10 cellular contexts compared by ENCODE assay signal in the genomic region with DNA sequence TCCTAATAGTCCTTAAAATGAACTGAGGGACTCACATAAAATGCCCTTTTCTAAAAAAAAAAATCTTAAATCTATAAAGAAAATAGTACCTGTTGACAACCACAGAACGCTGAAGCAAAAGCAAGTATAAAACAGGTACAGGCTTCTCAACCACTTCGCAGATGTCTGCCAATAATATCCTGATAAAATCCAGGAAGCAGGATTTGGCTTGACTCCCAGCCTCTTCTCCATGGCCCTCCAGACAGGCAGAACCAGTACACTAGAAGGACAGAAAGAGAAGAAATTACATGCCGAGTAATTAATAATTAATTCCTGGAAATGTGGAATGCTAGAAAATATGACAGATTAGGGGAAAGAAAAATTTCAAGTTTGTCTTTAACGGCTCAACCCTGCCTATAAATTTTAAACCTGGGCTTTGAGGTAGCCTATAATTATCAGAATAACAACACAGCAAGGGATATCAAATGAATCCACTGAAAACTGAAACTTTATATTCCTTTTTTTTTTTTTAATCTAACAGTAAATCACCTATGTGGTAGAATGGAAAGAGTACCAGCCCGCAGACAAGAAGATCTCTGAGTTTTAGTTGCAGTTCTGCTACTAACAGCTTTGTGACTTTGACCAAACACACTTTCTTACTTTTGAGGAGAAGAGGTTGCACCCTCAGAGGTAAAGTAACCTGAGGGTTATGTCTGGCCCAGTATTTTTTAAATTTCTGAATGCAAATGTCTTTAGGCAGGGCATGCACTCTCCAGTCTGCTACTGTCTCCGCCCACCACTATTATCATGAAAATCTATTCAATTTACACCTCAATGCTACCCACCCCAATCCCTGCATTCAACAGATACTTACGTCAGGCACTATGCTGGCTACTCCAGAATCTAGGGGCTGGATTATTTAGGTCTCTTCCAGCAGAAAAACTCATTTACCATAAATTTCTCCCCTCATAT. TPM values are rescaled to one million over a fixed set of nuclear protein-coding genes. Genes with fewer than 3 reads are reported as not detected.
DNase-seq lines count a peak whose midpoint lies in the region; ATAC-seq and TF ChIP-seq lines count a peak whose summit lies in the region.
"Had no signal": no experiment of that assay in that cellular context is flagged by ENCODE, and none has a peak within 500 bp of the region (broad histone marks: within the 10 kb centered on the region; RNA-seq: fewer than 3 reads in every experiment).

No MANE protein-coding gene starts in this region.

- no peaks in the 10 kb centered on the region for H3K36me3 ChIP-seq in BE2C
- H3K36me3 ChIP-seq in adrenal gland (replicated peaks in 1 of 2), result peaks cover 0 to 29% of the 10 kb centered on the region in 2 donors
- peaks cover 0 to 43% of the 10 kb centered on the region in 2 donors for H3K36me3 ChIP-seq in left lung
- H3K36me3 ChIP-seq in testis (ENCODE audit: low read depth, missing control alignments), result no peaks in the 10 kb centered on the region

- H3K27ac Mint-ChIP-seq in HFFc6, result peak overlapping the region; percentile 67

- DNase-seq in BE2C, result peak; percentile 48
- DNase-seq in HFFc6, result no peak
- DNase-seq in adrenal gland, result peak in 5 of 7 donors; percentile 33 to 81 (median 62)
- DNase-seq in left lung, result no peak
- no peak for DNase-seq in putamen (ENCODE audit: low spot score)
- no peak for DNase-seq in testis
- DNase-seq: activated CD4-positive, alpha-beta T cell treated with anti-CD3 and anti-CD28 coated beads for 36 hours; CD8-positive, alpha-beta memory T cell had no signal

- peaks cover 17% of the 10 kb centered on the region for H3K36me3 Mint-ChIP-seq in HFFc6 (ENCODE audit: low read depth)

- peaks cover 4% of the 10 kb centered on the region for H3K27me3 Mint-ChIP-seq in HFFc6 (ENCODE audit: insufficient read depth)
- H3K27me3 Mint-ChIP-seq: activated CD4-positive, alpha-beta T cell treated with anti-CD3 and anti-CD28 coated beads for 36 hours; CD8-positive, alpha-beta memory T cell had no signal

- peak overlapping the region in 3 of 5 donors; percentile 3 to 43 (median 3) for H3K27ac ChIP-seq in adrenal gland
- H3K27ac ChIP-seq in left lung, result peak overlapping the region; percentile 37 to 99
- H3K27ac ChIP-seq in testis, result no peak overlapping the region

- intact Hi-C loops in adrenal gland (cut with DNase I), result loop anchor here in 1 of 2 donors (5.0 kb wide), 1 partner anchor 102 kb away; no protein-coding TSS in a partner anchor
- intact Hi-C loops in left lung (cut with DNase I), result no loop called here
- intact Hi-C loops in testis (cut with DNase I; ENCODE audit: low total_unique reads), result no loop called here

- 38 to 40% (median 39%) methylated on average over 7 of the region's 7 CpGs for WGBS in adrenal gland, 4 donors
- WGBS in testis, 2 donors, result 49 to 50% methylated on average over 7 of the region's 7 CpGs

- peaks cover 38% of the 10 kb centered on the region for H3K4me1 Mint-ChIP-seq in HFFc6 (ENCODE audit: low read depth)

- peak overlapping the region; percentile 10; the same call in 1 of the 2 replicates for H3K4me3 ChIP-seq in BE2C (ENCODE audit: low read depth, low read length)
- no peak overlapping the region for H3K4me3 ChIP-seq in adrenal gland
- H3K4me3 ChIP-seq in left lung, result no peak overlapping the region
- no peak overlapping the region for H3K4me3 ChIP-seq in testis

- H3K27me3 ChIP-seq in BE2C (no peaks in the 10 kb centered on the region), adrenal gland (no peaks in the 10 kb centered on the region), left lung (no peaks in the 10 kb centered on the region), testis (no peaks in the 10 kb centered on the region)

- TF ChIP-seq POLR2A in adrenal gland (IDR thresholded peaks at IDR 0.05) (no peak), testis (IDR thresholded peaks at IDR 0.05) (no peak)

- TF ChIP-seq CTCF in BE2C (IDR thresholded peaks at IDR 0.05; ENCODE audit: low read depth, low read length) (no peak), HFFc6 (IDR thresholded peaks at IDR 0.05) (no peak), adrenal gland (IDR thresholded peaks at IDR 0.05) (no peak), left lung (IDR thresholded peaks at IDR 0.05) (no peak), testis (IDR thresholded peaks at IDR 0.05) (no peak)

- peak overlapping the region; percentile 95 for H3K4me3 Mint-ChIP-seq in HFFc6

- no peaks in the 10 kb centered on the region for H3K9me3 Mint-ChIP-seq in HFFc6
- H3K9me3 Mint-ChIP-seq: CD8-positive, alpha-beta memory T cell had no signal

- ATAC-seq in left lung (no peak), GM18498 (IDR thresholded peaks at IDR 0.05; ENCODE audit: unreplicated experiment) (no peak), HG02870 (IDR thresholded peaks at IDR 0.05; ENCODE audit: unreplicated experiment) (no peak)

- H3K4me1 ChIP-seq in BE2C, result peaks cover 2% of the 10 kb centered on the region; the same call in 1 of the 2 replicates
- peaks cover 28 to 54% of the 10 kb centered on the region in 2 donors for H3K4me1 ChIP-seq in adrenal gland (replicated peaks in 1 of 2)
- H3K4me1 ChIP-seq in left lung, result peaks cover 18 to 58% of the 10 kb centered on the region in 2 donors
- H3K4me1 ChIP-seq in testis, result peaks cover 25% of the 10 kb centered on the region

- H3K9me3 ChIP-seq in BE2C (no peaks in the 10 kb centered on the region), adrenal gland (replicated peaks in 1 of 3) (no peaks in the 10 kb centered on the region), left lung (no peaks in the 10 kb centered on the region), testis (no peaks in the 10 kb centered on the region)

RNA-seq across cellular contexts. Expression of gene KIAA0319L, which starts 2.7 kb away (rescaled TPM):
- polyA plus RNA-seq in BE2C (2012; ENCODE audit: insufficient read depth, insufficient read length, low read depth), result 17.5 TPM
- total RNA-seq in HFFc6 (2021; fragmentation: NEBNext Ultra II Directional; extraction: Animal tissue kit (Norgen Biotek cat#: 25700)), result 10 to 100 TPM; 30.5 to 39.0 (median 31.8) TPM
- total RNA-seq in adrenal gland (100 to 1,000 TPM in 3 of 8 donors, 10 to 100 TPM in 5; 53.8 to 278 (median 91.0) TPM), left lung (10 to 100 TPM; 76.5 to 91.4 TPM), testis (10 to 100 TPM; 90.1 TPM)
- polyA plus RNA-seq in adrenal gland (10 to 100 TPM; 26.5 to 60.1 (median 29.2) TPM), testis (ENCODE audit: insufficient read depth, low read depth, low replicate concordance) (55.6 TPM)

RNA-seq across cellular contexts. Expression of gene NCDN, which starts 3.1 kb away (rescaled TPM):
- 59.0 TPM for polyA plus RNA-seq in BE2C (2012; ENCODE audit: insufficient read depth, insufficient read length, low read depth)
- 10 to 100 TPM; 43.4 to 63.2 (median 49.0) TPM for total RNA-seq in HFFc6 (2021; fragmentation: NEBNext Ultra II Directional; extraction: Animal tissue kit (Norgen Biotek cat#: 25700))
- 10 to 100 TPM; 38.0 to 49.3 (median 44.5) TPM for total RNA-seq in adrenal gland
- polyA plus RNA-seq in adrenal gland, result 10 to 100 TPM; 12.0 to 28.7 (median 18.3) TPM
- 10 to 100 TPM; 23.3 to 42.1 TPM for total RNA-seq in left lung
- total RNA-seq in testis, result 10 to 100 TPM; 33.8 to 33.9 TPM
- 27.3 TPM for polyA plus RNA-seq in testis (ENCODE audit: insufficient read depth, low read depth, low replicate concordance)

RNA-seq across cellular contexts. Expression of gene TFAP2E, which starts 18.6 kb away (rescaled TPM):
- polyA plus RNA-seq in BE2C (2012; ENCODE audit: insufficient read depth, insufficient read length, low read depth), result 0.32 TPM
- total RNA-seq in HFFc6 (2021; fragmentation: NEBNext Ultra II Directional; extraction: Animal tissue kit (Norgen Biotek cat#: 25700)), result under 1 TPM; 0.11 to 0.21 (median 0.13) TPM
- total RNA-seq in adrenal gland (under 1 TPM in 6 of 8 donors, not detected in 2; 0.21 to 0.69 (median 0.46) TPM), left lung (1 to 10 TPM; 1.3 to 1.8 TPM), testis (1 to 10 TPM; 1.9 to 4.0 TPM)
- polyA plus RNA-seq in adrenal gland (1 to 10 TPM in 2 of 3 donors, not detected in 1; 1.6 to 2.1 TPM), testis (ENCODE audit: insufficient read depth, low read depth, low replicate concordance) (1.9 TPM)

Comparison
In these comparisons a context has a peak if more than half of its experiments do, and no peak if none do; other contexts are left out.
1. DNase-seq: peak in BE2C (single experiment) and adrenal gland (5 of 7); none in HFFc6 (single experiment), left lung (0 of 2), putamen (single experiment) and testis (single experiment).
2. H3K27ac ChIP-seq: peak in adrenal gland (3 of 5) and left lung (2 of 2); none in testis (0 of 2).